Comparison of ENCODE assay signal across 13 cellular contexts in the genomic region with DNA sequence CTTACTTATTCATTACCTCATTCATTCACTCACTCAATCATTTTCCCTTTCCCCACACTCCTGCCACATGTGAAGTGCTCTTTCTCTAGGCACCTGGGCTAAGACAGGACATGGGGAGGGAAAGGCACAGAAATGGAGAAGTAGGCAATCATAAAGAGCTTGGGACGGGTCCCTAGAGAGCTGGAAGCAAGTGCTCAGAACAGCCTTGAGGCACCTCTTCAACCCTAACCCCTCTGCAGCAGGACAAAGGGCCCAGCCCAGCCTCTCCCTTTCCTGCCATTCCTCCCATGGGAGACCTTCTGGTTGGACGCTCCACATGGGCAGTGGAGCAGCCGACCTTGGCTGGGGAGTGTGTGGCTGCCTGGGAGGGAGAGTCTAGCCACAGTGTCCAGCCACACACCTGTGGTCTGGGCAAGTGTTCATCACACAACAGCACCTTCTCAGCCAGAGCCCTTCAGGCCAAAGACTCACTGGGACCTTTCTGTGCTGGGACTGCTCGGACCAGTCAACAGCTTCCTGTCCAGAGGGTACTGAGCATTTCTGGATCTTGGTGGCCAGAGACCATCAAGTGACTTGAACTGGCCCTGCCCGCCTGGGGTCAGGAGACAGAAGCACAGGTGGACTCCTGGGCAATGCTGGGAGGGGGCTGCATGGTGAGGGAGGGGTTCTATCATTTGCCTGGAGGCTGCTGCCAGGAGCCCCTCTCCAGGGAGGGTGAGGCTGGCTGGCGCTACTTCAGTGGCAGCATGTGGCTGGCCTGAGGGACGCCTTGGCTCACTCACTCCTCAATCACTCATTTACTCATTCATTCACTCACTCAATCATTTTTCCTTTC. TPM values are rescaled to one million over a fixed set of nuclear protein-coding genes. Genes with fewer than 3 reads are reported as not detected.
"Had no signal": no experiment of that assay in that cellular context is flagged by ENCODE, and none has a peak within 500 bp of the region (broad histone marks: within the 10 kb centered on the region; RNA-seq: fewer than 3 reads in every experiment).

No MANE protein-coding gene starts in this region.

- H3K27me3 Mint-ChIP-seq: activated naive CD8-positive, alpha-beta T cell treated with anti-CD3 and anti-CD28 coated beads for 36 hours had no signal

- H3K4me3 ChIP-seq: esophagus muscularis mucosa, skin epidermis, tibial artery had no signal

- H3K4me3 Mint-ChIP-seq: activated naive CD8-positive, alpha-beta T cell treated with anti-CD3 and anti-CD28 coated beads for 36 hours; activated T-cell treated with anti-CD3 and anti-CD28 coated beads, Interleukin-2, amount 50 U/mL, for 4 hours; neural crest cell had no signal

- H3K79me2 ChIP-seq: parathyroid adenoma had no signal

- H3K36me3 Mint-ChIP-seq: activated naive CD8-positive, alpha-beta T cell treated with anti-CD3 and anti-CD28 coated beads for 36 hours had no signal

- H3K36me3 ChIP-seq: brain microvascular endothelial cell, esophagus muscularis mucosa, tibial artery had no signal

- H3K27ac Mint-ChIP-seq: activated naive CD8-positive, alpha-beta T cell treated with anti-CD3 and anti-CD28 coated beads for 36 hours had no signal

- H3K27ac ChIP-seq: brain microvascular endothelial cell, esophagus muscularis mucosa, parathyroid adenoma, skin epidermis, tibial artery had no signal

- H3K9ac ChIP-seq: parathyroid adenoma had no signal

- H3K27me3 ChIP-seq: brain microvascular endothelial cell had no signal

- DNase-seq: activated effector memory CD4-positive, alpha-beta T cell treated with anti-CD3 and anti-CD28 coated beads, Interleukin-2, amount 50 U/mL, for 16 hours; activated naive CD8-positive, alpha-beta T cell treated with anti-CD3 and anti-CD28 coated beads for 36 hours; activated T-cell treated with anti-CD3 and anti-CD28 coated beads, Interleukin-2, amount 50 U/mL, for 4 hours; brain microvascular endothelial cell; cerebellar nuclear complex; mammary epithelial cell; retina had no signal

- H3K9me3 Mint-ChIP-seq: activated naive CD8-positive, alpha-beta T cell treated with anti-CD3 and anti-CD28 coated beads for 36 hours; activated T-cell treated with anti-CD3 and anti-CD28 coated beads, Interleukin-2, amount 50 U/mL, for 4 hours; neural crest cell had no signal

- H3K4me1 ChIP-seq: parathyroid adenoma had no signal

- H2AFZ ChIP-seq: parathyroid adenoma had no signal

- H3K9me3 ChIP-seq: esophagus muscularis mucosa, tibial artery had no signal

- H3K4me1 Mint-ChIP-seq: neural crest cell had no signal

- ATAC-seq: activated T-cell treated with anti-CD3 and anti-CD28 coated beads, Interleukin-2, amount 50 U/mL, for 4 hours had no signal

RNA-seq across cellular contexts. Expression of a gene that starts 1.0 kb away (rescaled TPM):
- total RNA-seq: activated naive CD8-positive, alpha-beta T cell treated with anti-CD3 and anti-CD28 coated beads for 36 hours; fibroblast of villous mesenchyme; mammary epithelial cell; neural crest cell had no signal
